In genomic region chr12:91999823-92000222, GRCh38 we compare ENCODE assay signal across 27 cellular contexts.
"Had no signal": no experiment of that assay in that cellular context is flagged by ENCODE, and none has a peak within 500 bp of the region (broad histone marks: within the 10 kb centered on the region; RNA-seq: fewer than 3 reads in every experiment).

No MANE protein-coding gene starts in this region.

- DNase-seq: activated CD4-positive, alpha-beta memory T cell treated with anti-CD3 and anti-CD28 coated beads, Interleukin-2, amount 10 ng/mL, durations not matched to agents 7 days and 5 days; activated CD4-positive, alpha-beta T cell treated with anti-CD3 and anti-CD28 coated beads for 1 hour; activated CD4-positive, alpha-beta T cell treated with anti-CD3 and anti-CD28 coated beads for 48 hours; activated CD4-positive, CD25-positive, alpha-beta regulatory T cell; activated CD8-positive, alpha-beta memory T cell treated with anti-CD3 and anti-CD28 coated beads for 24 hours; activated CD8-positive, alpha-beta memory T cell treated with anti-CD3 and anti-CD28 coated beads, Interleukin-2, amount 10 ng/mL, durations not matched to agents 7 days and 5 days; activated CD8-positive, alpha-beta memory T cell treated with anti-CD3 and anti-CD28 coated beads, Interleukin-2, amount 50 U/mL, for 48 hours; activated gamma-delta T cell treated with Interleukin-2 at 50 U/mL for 16 hours; activated naive CD4-positive, alpha-beta T cell treated with anti-CD3 and anti-CD28 coated beads for 36 hours; activated naive CD8-positive, alpha-beta T cell treated with anti-CD3 and anti-CD28 coated beads, Interleukin-2, amount 10 ng/mL, durations not matched to agents 7 days and 5 days; adrenal gland; body of pancreas; cerebellar nuclear complex; NCI-H1105; NCI-H1417 treated with DMSO at 0.1 percent for 48 hours; NCI-H1694; NCI-H1930; NCI-H345; NCI-H524 treated with DMSO at 0.1 percent for 48 hours; PC-9; SW 1271; T1000; WERI-Rb-1 had no signal

- ATAC-seq: activated CD8-positive, alpha-beta memory T cell treated with anti-CD3 and anti-CD28 coated beads, Interleukin-2, amount 10 ng/mL, durations not matched to agents 7 days and 5 days; body of pancreas; Right ventricle myocardium inferior had no signal

- H3K4me3 ChIP-seq: adrenal gland, body of pancreas, breast epithelium, PC-9 had no signal

- H3K36me3 ChIP-seq: adrenal gland, breast epithelium, WERI-Rb-1 had no signal

- H3K27me3 ChIP-seq: adrenal gland, body of pancreas, breast epithelium had no signal

- H3K27ac ChIP-seq: adrenal gland, body of pancreas, breast epithelium, PC-9, RWPE1, WERI-Rb-1 had no signal

- H3K27me3 Mint-ChIP-seq: activated CD4-positive, alpha-beta memory T cell treated with anti-CD3 and anti-CD28 coated beads, Interleukin-2, amount 10 ng/mL, durations not matched to agents 7 days and 5 days; activated CD8-positive, alpha-beta memory T cell treated with anti-CD3 and anti-CD28 coated beads, Interleukin-2, amount 10 ng/mL, durations not matched to agents 7 days and 5 days; activated naive CD8-positive, alpha-beta T cell treated with anti-CD3 and anti-CD28 coated beads, Interleukin-2, amount 10 ng/mL, durations not matched to agents 7 days and 5 days had no signal

- H3K27ac Mint-ChIP-seq: activated CD4-positive, alpha-beta memory T cell treated with anti-CD3 and anti-CD28 coated beads, Interleukin-2, amount 10 ng/mL, durations not matched to agents 7 days and 5 days; activated CD8-positive, alpha-beta memory T cell treated with anti-CD3 and anti-CD28 coated beads, Interleukin-2, amount 10 ng/mL, durations not matched to agents 7 days and 5 days; activated naive CD4-positive, alpha-beta T cell treated with anti-CD3 and anti-CD28 coated beads for 36 hours; activated naive CD8-positive, alpha-beta T cell treated with anti-CD3 and anti-CD28 coated beads, Interleukin-2, amount 10 ng/mL, durations not matched to agents 7 days and 5 days had no signal

- H3K4me3 Mint-ChIP-seq: activated CD4-positive, alpha-beta memory T cell treated with anti-CD3 and anti-CD28 coated beads, Interleukin-2, amount 10 ng/mL, durations not matched to agents 7 days and 5 days; activated CD8-positive, alpha-beta memory T cell treated with anti-CD3 and anti-CD28 coated beads, Interleukin-2, amount 10 ng/mL, durations not matched to agents 7 days and 5 days; activated naive CD4-positive, alpha-beta T cell treated with anti-CD3 and anti-CD28 coated beads for 36 hours; activated naive CD8-positive, alpha-beta T cell treated with anti-CD3 and anti-CD28 coated beads, Interleukin-2, amount 10 ng/mL, durations not matched to agents 7 days and 5 days had no signal

- FAIRE-seq: RCC 7860 had no signal

- H3K4me1 ChIP-seq: breast epithelium had no signal

- H3K9me3 ChIP-seq: adrenal gland, body of pancreas, breast epithelium had no signal
